24 cellular contexts compared by ENCODE assay signal in genomic region chr14:50089213-50089612, GRCh38. TPM values are rescaled to one million over a fixed set of nuclear protein-coding genes. Genes with fewer than 3 reads are reported as not detected.
DNase-seq lines count a peak whose midpoint lies in the region; ATAC-seq and TF ChIP-seq lines count a peak whose summit lies in the region.
"Had no signal": no experiment of that assay in that cellular context is flagged by ENCODE, and none has a peak within 500 bp of the region (broad histone marks: within the 10 kb centered on the region; RNA-seq: fewer than 3 reads in every experiment).

No MANE protein-coding gene starts in this region.

- peak overlapping the region; percentile 12 for H3K27ac Mint-ChIP-seq in activated CD4-positive, alpha-beta T cell treated with anti-CD3 and anti-CD28 coated beads, Interleukin-2, amount 10 ng/mL, durations not matched to agents 24 days and 14 days
- peak overlapping the region; percentile 4 for H3K27ac Mint-ChIP-seq in central memory CD8-positive, alpha-beta T cell (ENCODE audit: low read depth)
- peak overlapping the region; percentile 9 to 38 for H3K27ac Mint-ChIP-seq in stimulated activated naive CD8-positive, alpha-beta T cell treated with anti-CD3 and anti-CD28 coated beads, Interleukin-15, amount 100 ng/mL, for 72 hours
- H3K27ac Mint-ChIP-seq: neural progenitor cell had no signal

- H3K9me3 Mint-ChIP-seq in activated CD4-positive, alpha-beta T cell treated with anti-CD3 and anti-CD28 coated beads, Interleukin-2, amount 10 ng/mL, durations not matched to agents 24 days and 14 days, result peaks cover 11% of the 10 kb centered on the region
- H3K9me3 Mint-ChIP-seq in central memory CD8-positive, alpha-beta T cell, result no peaks in the 10 kb centered on the region
- H3K9me3 Mint-ChIP-seq in stimulated activated naive CD8-positive, alpha-beta T cell treated with anti-CD3 and anti-CD28 coated beads, Interleukin-15, amount 100 ng/mL, for 72 hours, result no peaks in the 10 kb centered on the region
- H3K9me3 Mint-ChIP-seq: neural progenitor cell had no signal

- H3K9me3 ChIP-seq in lower lobe of right lung, result no peaks in the 10 kb centered on the region
- H3K9me3 ChIP-seq: heart left ventricle, tibial nerve had no signal

- H3K4me3 ChIP-seq in lower lobe of right lung, result no peak overlapping the region
- no peak overlapping the region for H3K4me3 ChIP-seq in brain microvascular endothelial cell (ENCODE audit: low read depth, low read length)
- H3K4me3 ChIP-seq: heart left ventricle, neural progenitor cell, tibial nerve had no signal

- peaks cover 67% of the 10 kb centered on the region for H3K4me1 Mint-ChIP-seq in activated CD4-positive, alpha-beta T cell treated with anti-CD3 and anti-CD28 coated beads, Interleukin-2, amount 10 ng/mL, durations not matched to agents 24 days and 14 days
- H3K4me1 Mint-ChIP-seq in central memory CD8-positive, alpha-beta T cell, result peaks cover 63% of the 10 kb centered on the region
- peaks cover 95% of the 10 kb centered on the region for H3K4me1 Mint-ChIP-seq in stimulated activated naive CD8-positive, alpha-beta T cell treated with anti-CD3 and anti-CD28 coated beads, Interleukin-15, amount 100 ng/mL, for 72 hours

- H3K4me1 ChIP-seq in lower lobe of right lung, result no peaks in the 10 kb centered on the region
- H3K4me1 ChIP-seq: neural progenitor cell had no signal

- in situ Hi-C loops in brain microvascular endothelial cell (cut with HindIII; ENCODE audit: low pct_ligation_motif_present, low sequenced_read_pairs), result no loop called here

- H3K36me3 ChIP-seq in lower lobe of right lung (no peaks in the 10 kb centered on the region), brain microvascular endothelial cell (replicated peaks) (no peaks in the 10 kb centered on the region)
- H3K36me3 ChIP-seq: neural progenitor cell had no signal

- H3K27me3 ChIP-seq in lower lobe of right lung (ENCODE audit: low read depth), result no peaks in the 10 kb centered on the region
- no peaks in the 10 kb centered on the region for H3K27me3 ChIP-seq in brain microvascular endothelial cell (replicated peaks)
- H3K27me3 ChIP-seq: heart left ventricle, neural progenitor cell, tibial nerve had no signal

- peaks cover 23% of the 10 kb centered on the region for H3K36me3 Mint-ChIP-seq in activated CD4-positive, alpha-beta T cell treated with anti-CD3 and anti-CD28 coated beads, Interleukin-2, amount 10 ng/mL, durations not matched to agents 24 days and 14 days (ENCODE audit: low read depth)
- H3K36me3 Mint-ChIP-seq in central memory CD8-positive, alpha-beta T cell (ENCODE audit: insufficient read depth), result peaks cover 13% of the 10 kb centered on the region
- H3K36me3 Mint-ChIP-seq: neural progenitor cell had no signal

- H3K4me3 Mint-ChIP-seq in activated CD4-positive, alpha-beta T cell treated with anti-CD3 and anti-CD28 coated beads, Interleukin-2, amount 10 ng/mL, durations not matched to agents 24 days and 14 days, result no peak overlapping the region
- no peak overlapping the region for H3K4me3 Mint-ChIP-seq in central memory CD8-positive, alpha-beta T cell
- no peak overlapping the region for H3K4me3 Mint-ChIP-seq in stimulated activated naive CD8-positive, alpha-beta T cell treated with anti-CD3 and anti-CD28 coated beads, Interleukin-15, amount 100 ng/mL, for 72 hours
- H3K4me3 Mint-ChIP-seq: neural progenitor cell had no signal

- no peak for TF ChIP-seq CTCF in lower lobe of right lung (IDR thresholded peaks at IDR 0.05)
- TF ChIP-seq CTCF in brain microvascular endothelial cell (IDR thresholded peaks at IDR 0.05; ENCODE audit: low read depth, low read length, missing control alignments), result no peak

- no peak overlapping the region for H3K27ac ChIP-seq in lower lobe of right lung
- H3K27ac ChIP-seq in brain microvascular endothelial cell, result no peak overlapping the region
- H3K27ac ChIP-seq: epithelial cell of prostate, heart left ventricle, neural progenitor cell, tibial nerve had no signal

- ATAC-seq in central memory CD8-positive, alpha-beta T cell (replicated peaks; ENCODE audit: extremely low read depth, poor library complexity, severe bottlenecking), result peak; percentile 41
- peak; percentile 32 for ATAC-seq in stimulated activated naive CD8-positive, alpha-beta T cell treated with anti-CD3 and anti-CD28 coated beads, Interleukin-15, amount 100 ng/mL, for 72 hours
- ATAC-seq in lower lobe of right lung, result no peak
- ATAC-seq: HCT116, heart left ventricle, left lobe of liver, sciatic nerve had no signal

- intact Hi-C loops in activated CD4-positive, alpha-beta T cell treated with anti-CD3 and anti-CD28 coated beads, Interleukin-2, amount 10 ng/mL, durations not matched to agents 24 days and 14 days (cut with micrococcal nuclease), result no loop called here
- intact Hi-C loops in lower lobe of right lung (cut with DNase I), result no loop called here

- DNase-seq in stimulated activated CD4-positive, alpha-beta T cell treated with anti-CD3 and anti-CD28 coated beads, Interleukin-4, amount 100 ng/mL, for 1 hour, result peak; percentile 22
- no peak for DNase-seq in stimulated activated CD4-positive, alpha-beta T cell treated with anti-CD3 and anti-CD28 coated beads, Interleukin-4, amount 100 ng/mL, for 4 hours
- DNase-seq in activated CD4-positive, alpha-beta T cell treated with anti-CD3 and anti-CD28 coated beads, Interleukin-2, amount 10 ng/mL, durations not matched to agents 24 days and 14 days, result peak; percentile 66
- DNase-seq in central memory CD8-positive, alpha-beta T cell (ENCODE audit: low spot score in 2 of 2), result no peak
- no peak for DNase-seq in stimulated activated naive CD8-positive, alpha-beta T cell treated with anti-CD3 and anti-CD28 coated beads, Interleukin-15, amount 100 ng/mL, for 72 hours
- no peak for DNase-seq in lower lobe of right lung
- no peak for DNase-seq in brain microvascular endothelial cell
- DNase-seq: activated effector memory CD4-positive, alpha-beta T cell treated with anti-CD3 and anti-CD28 coated beads, Interleukin-2, amount 50 U/mL, for 16 hours; aorta; cerebellar nuclear complex; DMS53; GDM1; heart left ventricle; KG1; midbrain; NCI-H1694; NCI-H2171; NCI-H524 treated with DMSO at 0.1 percent for 48 hours had no signal

- no peaks in the 10 kb centered on the region for H3K27me3 Mint-ChIP-seq in activated CD4-positive, alpha-beta T cell treated with anti-CD3 and anti-CD28 coated beads, Interleukin-2, amount 10 ng/mL, durations not matched to agents 24 days and 14 days
- H3K27me3 Mint-ChIP-seq in central memory CD8-positive, alpha-beta T cell, result no peaks in the 10 kb centered on the region
- no peaks in the 10 kb centered on the region for H3K27me3 Mint-ChIP-seq in stimulated activated naive CD8-positive, alpha-beta T cell treated with anti-CD3 and anti-CD28 coated beads, Interleukin-15, amount 100 ng/mL, for 72 hours

RNA-seq across cellular contexts. Expression of gene VCPKMT, which starts 27.2 kb away (rescaled TPM):
- total RNA-seq in activated CD4-positive, alpha-beta T cell treated with anti-CD3 and anti-CD28 coated beads, Interleukin-2, amount 10 ng/mL, durations not matched to agents 24 days and 14 days, result 13.9 and 14.3 TPM in 2 replicates
- total RNA-seq in lower lobe of right lung, result 8.0 TPM

Comparison
In these comparisons a context has a peak if more than half of its experiments do, and no peak if none do; other contexts are left out.
1. DNase-seq: peak in stimulated activated CD4-positive, alpha-beta T cell treated with anti-CD3 and anti-CD28 coated beads, Interleukin-4, amount 100 ng/mL, for 1 hour (single experiment) and activated CD4-positive, alpha-beta T cell treated with anti-CD3 and anti-CD28 coated beads, Interleukin-2, amount 10 ng/mL, durations not matched to agents 24 days and 14 days (single experiment); none in stimulated activated CD4-positive, alpha-beta T cell treated with anti-CD3 and anti-CD28 coated beads, Interleukin-4, amount 100 ng/mL, for 4 hours (0 of 2), central memory CD8-positive, alpha-beta T cell (0 of 2), stimulated activated naive CD8-positive, alpha-beta T cell treated with anti-CD3 and anti-CD28 coated beads, Interleukin-15, amount 100 ng/mL, for 72 hours (0 of 2), lower lobe of right lung (single experiment) and brain microvascular endothelial cell (single experiment).
2. ATAC-seq: peak in central memory CD8-positive, alpha-beta T cell (single experiment) and stimulated activated naive CD8-positive, alpha-beta T cell treated with anti-CD3 and anti-CD28 coated beads, Interleukin-15, amount 100 ng/mL, for 72 hours (single experiment); none in lower lobe of right lung (0 of 2).
3. Peak in every context shown above with its lines, with median percentiles within 50 percentile points of each other: H3K27ac Mint-ChIP-seq.